Comparison of ENCODE assay signal across 15 cellular contexts in genomic region chr5:10521466-10522223, GRCh38. TPM values are rescaled to one million over a fixed set of nuclear protein-coding genes. Genes with fewer than 3 reads are reported as not detected.
A peak's percentile ranks its signal among the peaks of the same experiment; 100 is the strongest.
DNase-seq lines count a peak whose midpoint lies in the region; ATAC-seq, FAIRE-seq and TF ChIP-seq lines count a peak whose summit lies in the region.
"Had no signal": no experiment of that assay in that cellular context is flagged by ENCODE, and none has a peak within 500 bp of the region (broad histone marks: within the 10 kb centered on the region; RNA-seq: fewer than 3 reads in every experiment).

No MANE protein-coding gene starts in this region.

- no peaks in the 10 kb centered on the region for H3K36me3 ChIP-seq in GM23338 (ENCODE audit: insufficient read depth)
- H3K36me3 ChIP-seq in kidney epithelial cell (ENCODE audit: control insufficient read depth, insufficient read depth, low read length) = no peaks in the 10 kb centered on the region
- H3K36me3 ChIP-seq in pancreas = no peaks in the 10 kb centered on the region
- H3K36me3 ChIP-seq in gastroesophageal sphincter = no peaks in the 10 kb centered on the region

- H3K4me1 Mint-ChIP-seq in Calu3 (ENCODE audit: low read depth, unreplicated experiment) (no peaks in the 10 kb centered on the region), GM23338 (peaks cover 17% of the 10 kb centered on the region), WTC11 (peaks cover 17% of the 10 kb centered on the region)

- ATAC-seq in GM23338 = peak; percentile 50
- ATAC-seq in WTC11 = peak; percentile 79
- ATAC-seq in pancreas = no peak
- no peak for ATAC-seq in HG03521 (IDR thresholded peaks at IDR 0.05; ENCODE audit: unreplicated experiment)
- ATAC-seq in gastroesophageal sphincter = no peak
- ATAC-seq in activated CD4-positive, CD25-positive, alpha-beta regulatory T cell treated with anti-CD3 and anti-CD28 coated beads, Interleukin-2, amount 50 U/mL, for 24 hours = no peak

- POLR2A ChIA-PET in WTC11 (lab: Charles Lee) = interaction anchor here (0.6 kb wide), 1 partner anchor 164 kb away, joined by 6 read pairs; no protein-coding TSS in a partner anchor

- DNase-seq in Calu3 = peak; percentile 18
- peak; percentile 62 for DNase-seq in GM23338 (ENCODE audit: low spot score)
- DNase-seq in WTC11 (ENCODE audit: low spot score) = peak; percentile 45
- no peak for DNase-seq in kidney epithelial cell (ENCODE audit: low read depth)
- no peak for DNase-seq in pancreas
- DNase-seq: GF-D8; naive B cell; NCI-H187; stimulated activated naive CD4-positive, alpha-beta T cell treated with Interleukin-2 at 50 U/mL for 16 hours had no signal

- H3K4me3 ChIP-seq in GM23338 = no peak overlapping the region
- H3K4me3 ChIP-seq in kidney epithelial cell (ENCODE audit: low read depth, low read length) = no peak overlapping the region
- no peak overlapping the region for H3K4me3 ChIP-seq in pancreas
- H3K4me3 ChIP-seq in gastroesophageal sphincter = no peak overlapping the region
- H3K4me3 ChIP-seq: coronary artery had no signal

- intact Hi-C loops in Calu3 (cut with micrococcal nuclease; ENCODE audit: unreplicated experiment) = no loop called here
- intact Hi-C loops in pancreas (cut with DNase I) = no loop called here

- H3K9me2 ChIP-seq in GM23338 (ENCODE audit: insufficient read depth) = no peaks in the 10 kb centered on the region

- H3K36me3 Mint-ChIP-seq in Calu3 (ENCODE audit: insufficient read depth, unreplicated experiment) = no peaks in the 10 kb centered on the region
- peaks cover 15% of the 10 kb centered on the region; the same call in 1 of the 3 replicates for H3K36me3 Mint-ChIP-seq in GM23338 (ENCODE audit: low read depth)
- peaks cover 13% of the 10 kb centered on the region for H3K36me3 Mint-ChIP-seq in WTC11

- no peaks in the 10 kb centered on the region for H3K4me1 ChIP-seq in GM23338 (ENCODE audit: insufficient read depth)
- no peaks in the 10 kb centered on the region for H3K4me1 ChIP-seq in pancreas
- H3K4me1 ChIP-seq in gastroesophageal sphincter = no peaks in the 10 kb centered on the region

- CTCF ChIA-PET in Calu3 (lab: Charles Lee) = no interaction called here
- CTCF ChIA-PET in WTC11 (lab: Charles Lee) = interaction anchor here (1.1 to 2.0 kb wide), 3 partner anchors 20 to 164 kb away, joined by 3 to 8 read pairs (median 6); no protein-coding TSS in a partner anchor

- no peak overlapping the region for H2AFZ ChIP-seq in GM23338

- no peaks in the 10 kb centered on the region for H3F3A ChIP-seq in GM23338 (replicated peaks; ENCODE audit: low read depth)

- no peaks in the 10 kb centered on the region for H3K9me3 ChIP-seq in pancreas
- no peaks in the 10 kb centered on the region for H3K9me3 ChIP-seq in gastroesophageal sphincter

- H3K4me3 Mint-ChIP-seq in Calu3 (ENCODE audit: low read depth, unreplicated experiment) (no peak overlapping the region), GM23338 (no peak overlapping the region), WTC11 (no peak overlapping the region)

- no peak overlapping the region for H3K4me2 ChIP-seq in GM23338

- 85 to 89% methylated on average over 14 of the region's 14 CpGs for WGBS in pancreas, 2 donors
- WGBS in gastroesophageal sphincter (ENCODE audit: low coverage in 1 of 2), 2 donors = 86 to 89% methylated on average over 8 to 11 of the region's 14 CpGs

- TF ChIP-seq POLR2A in gastroesophageal sphincter (IDR thresholded peaks at IDR 0.05) = no peak

- H3K27ac Mint-ChIP-seq in Calu3 (ENCODE audit: unreplicated experiment) (no peak overlapping the region), GM23338 (no peak overlapping the region), WTC11 (no peak overlapping the region)
- H3K27ac Mint-ChIP-seq: activated T-helper 2 cell treated with anti-CD3 and anti-CD28 coated beads, Interferon-gamma antibody, Interleukin-2, Interleukin-4, amounts not matched to agents 10 μg/mL and 5 μg/mL and 100 μg/mL, durations not matched to agents 14 hours and 24 hours and 36 hours had no signal

- H3K27me3 Mint-ChIP-seq in Calu3 (ENCODE audit: unreplicated experiment) = peaks cover 12% of the 10 kb centered on the region
- H3K27me3 Mint-ChIP-seq in GM23338 (ENCODE audit: insufficient read depth, low read depth, poor library complexity) = peaks cover 7% of the 10 kb centered on the region
- H3K27me3 Mint-ChIP-seq in WTC11 (ENCODE audit: low read depth) = peaks cover 10% of the 10 kb centered on the region; the same call in 1 of the 2 replicates

- FAIRE-seq in pancreas (lab: Jason Lieb, UNC) = no peak
- FAIRE-seq: TTC549 had no signal

- H3K27me3 ChIP-seq in GM23338 (ENCODE audit: insufficient read depth) = no peaks in the 10 kb centered on the region
- H3K27me3 ChIP-seq in kidney epithelial cell (ENCODE audit: control insufficient read depth, insufficient read depth, low read length) = no peaks in the 10 kb centered on the region
- H3K27me3 ChIP-seq in pancreas = no peaks in the 10 kb centered on the region
- no peaks in the 10 kb centered on the region for H3K27me3 ChIP-seq in gastroesophageal sphincter

- no peaks in the 10 kb centered on the region for H4K20me1 ChIP-seq in GM23338 (replicated peaks; ENCODE audit: insufficient read depth)

- TF ChIP-seq CTCF in Calu3 (IDR thresholded peaks at IDR 0.05; ENCODE audit: unreplicated experiment) (peak; percentile 25), GM23338 (conservative IDR thresholded peaks at IDR 0.05; ENCODE audit: low read depth in 2 of 2) (peak; percentile 67 to 79), WTC11 (IDR thresholded peaks at IDR 0.05) (peak; percentile 50), kidney epithelial cell (IDR thresholded peaks at IDR 0.05; ENCODE audit: insufficient read depth, low read length, poor library complexity, severe bottlenecking) (peak; percentile 34), pancreas (IDR thresholded peaks at IDR 0.05) (peak in 1 of 4 donors; percentile 20), gastroesophageal sphincter (IDR thresholded peaks at IDR 0.05) (no peak)

- no TSS peak for BruUV-seq in Calu3 (replicated peaks; lab: Mats Ljungman, UMichigan)

- no peaks in the 10 kb centered on the region for H3K79me2 ChIP-seq in GM23338 (replicated peaks; ENCODE audit: insufficient read depth)

- H3K9me3 Mint-ChIP-seq in Calu3 (ENCODE audit: low read depth, unreplicated experiment) (no peaks in the 10 kb centered on the region), GM23338 (peaks cover 23% of the 10 kb centered on the region), WTC11 (peaks cover 19% of the 10 kb centered on the region)

- no peak overlapping the region for H3K27ac ChIP-seq in GM23338 (ENCODE audit: low read depth)
- H3K27ac ChIP-seq in pancreas = no peak overlapping the region
- H3K27ac ChIP-seq in gastroesophageal sphincter = no peak overlapping the region
- H3K27ac ChIP-seq: coronary artery had no signal

- TF ChIP-seq EP300 in gastroesophageal sphincter (IDR thresholded peaks at IDR 0.05) = no peak

TF ChIP-seq in GM23338, 12 proteins besides CTCF, POLR2A, EP300 and RAD21 (continues in another document):
- TF ChIP-seq NANOG (IDR thresholded peaks at IDR 0.05; ENCODE audit: borderline replicate concordance) = no peak
- no peak for TF ChIP-seq EZH2phosphoT487 (IDR thresholded peaks at IDR 0.05; ENCODE audit: unreplicated experiment)
- no peak for TF ChIP-seq POLR2AphosphoS5 (IDR thresholded peaks at IDR 0.05; ENCODE audit: low read depth)
- TF ChIP-seq EZH2 (IDR thresholded peaks at IDR 0.05; ENCODE audit: low read depth, unreplicated experiment) = no peak

TF ChIP-seq in WTC11, 78 proteins besides CTCF, POLR2A, EP300 and RAD21 (continues in another document):
- TF ChIP-seq CDX4 (CRISPR knock-in tag; IDR thresholded peaks at IDR 0.05; ENCODE audit: borderline replicate concordance) (no peak), FOXP1 (CRISPR knock-in tag; IDR thresholded peaks at IDR 0.05; ENCODE audit: borderline replicate concordance) (no peak), NFYB (CRISPR knock-in tag; conservative IDR thresholded peaks at IDR 0.05; ENCODE audit: low read depth) (no peak), AFF4 (CRISPR knock-in tag; IDR thresholded peaks at IDR 0.05; ENCODE audit: borderline replicate concordance) (no peak), KAT7 (CRISPR knock-in tag; IDR thresholded peaks at IDR 0.05; ENCODE audit: borderline replicate concordance) (no peak)

RNA-seq across cellular contexts. Expression of gene ANKRD33B, which starts 42.2 kb away (rescaled TPM):
- 2.9 and 3.6 TPM in 2 replicates for total RNA-seq in Calu3 (2022)
- total RNA-seq in GM23338 (2014; rRNA removed; shearing (Covaris generic)) = 13.0 and 15.4 TPM in 2 replicates
- polyA plus RNA-seq in GM23338 (2016; fragmentation: Nextera tagmentation; extraction: Ambion mirVana) = 2.7 and 2.9 TPM in 2 replicates
- total RNA-seq in WTC11 (2021) = 5.4 to 9.2 TPM (median 5.9 TPM) in 3 replicates
- 5.0 and 5.5 TPM in 2 replicates for total RNA-seq in kidney epithelial cell
- 1 to 10 TPM in 5 of 6 donors, under 1 TPM in 1; 0.98 to 2.7 (median 1.3) TPM for total RNA-seq in pancreas
- under 1 TPM; 0.57 to 0.77 TPM for polyA plus RNA-seq in pancreas
- 10 to 100 TPM in 1 of 4 donors, 1 to 10 TPM in 3; 4.4 to 17.2 (median 5.9) TPM for total RNA-seq in gastroesophageal sphincter

Comparison
In these comparisons a context has a peak if more than half of its experiments do, and no peak if none do; other contexts are left out.
1. DNase-seq: peak in Calu3 (single experiment), GM23338 (single experiment) and WTC11 (single experiment); none in kidney epithelial cell (single experiment) and pancreas (0 of 6).
2. CTCF ChIP-seq: peak in Calu3 (single experiment), GM23338 (2 of 2), WTC11 (single experiment) and kidney epithelial cell (single experiment); none in gastroesophageal sphincter (0 of 4).
3. ATAC-seq: peak in GM23338 (single experiment) and WTC11 (single experiment); none in pancreas (0 of 4), HG03521 (single experiment), gastroesophageal sphincter (single experiment) and activated CD4-positive, CD25-positive, alpha-beta regulatory T cell treated with anti-CD3 and anti-CD28 coated beads, Interleukin-2, amount 50 U/mL, for 24 hours (0 of 2).